ENCODE assay signal across 8 cellular contexts in the genomic region with DNA sequence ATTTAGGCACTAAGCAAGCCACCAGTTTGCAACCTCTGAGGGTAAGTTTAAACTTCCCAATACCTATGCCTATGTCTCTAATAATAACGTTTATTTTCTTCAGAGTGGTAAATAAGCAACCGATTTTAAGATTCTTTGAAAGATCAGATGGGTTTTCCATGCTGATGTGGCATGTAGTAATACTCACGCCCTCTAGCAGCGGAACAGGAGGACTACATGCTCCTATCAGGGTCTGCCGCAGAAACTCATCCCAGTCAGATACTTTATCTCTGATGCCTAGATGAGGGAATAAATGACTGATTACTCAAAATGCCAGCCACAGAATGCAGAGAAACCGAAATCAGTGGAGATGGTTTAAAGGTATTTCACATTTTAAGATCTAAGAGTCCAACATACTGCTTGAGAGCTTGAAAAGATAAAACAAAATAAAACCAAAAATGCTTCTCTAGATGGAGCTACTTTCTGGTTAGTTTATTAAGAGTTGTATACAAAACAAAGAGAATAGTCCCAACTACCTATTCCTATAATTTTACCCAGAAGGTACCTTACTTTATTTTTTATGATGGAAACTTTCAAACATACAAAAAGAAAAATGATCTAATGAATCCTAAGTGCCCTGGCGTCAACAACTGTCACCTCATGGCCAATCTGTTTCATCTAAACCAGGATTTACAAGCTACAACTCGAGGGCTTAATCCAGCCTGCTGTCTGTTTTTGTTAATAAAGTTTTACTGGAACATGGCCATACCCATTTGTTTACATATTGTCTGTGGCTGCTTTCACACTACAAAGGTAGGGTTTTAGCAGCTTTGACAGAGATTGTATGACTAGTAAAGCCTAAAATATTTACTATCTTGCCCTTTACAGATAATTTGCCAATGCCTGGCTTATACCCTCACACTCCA. TPM values are rescaled to one million over a fixed set of nuclear protein-coding genes. Genes with fewer than 3 reads are reported as not detected.
DNase-seq lines count a peak whose midpoint lies in the region; ATAC-seq and TF ChIP-seq lines count a peak whose summit lies in the region.

No MANE protein-coding gene starts in this region.

- H3K36me3 Mint-ChIP-seq in activated CD8-positive, alpha-beta memory T cell treated with anti-CD3 and anti-CD28 coated beads, Interleukin-2, amount 10 ng/mL, durations not matched to agents 7 days and 5 days = peaks cover 5% of the 10 kb centered on the region
- no peaks in the 10 kb centered on the region for H3K36me3 Mint-ChIP-seq in endothelial cell (ENCODE audit: low read depth, unreplicated experiment)

- no peak overlapping the region for H3K4me2 ChIP-seq in HCT116 (ENCODE audit: low read length)

- CTCF ChIA-PET in HCT116 (lab: Charles Lee) = interaction anchor here (0.7 to 1.2 kb wide), 5 partner anchors 8 to 135 kb away, joined by 3 read pairs; no protein-coding TSS in a partner anchor
- CTCF ChIA-PET in activated CD8-positive, alpha-beta memory T cell treated with anti-CD3 and anti-CD28 coated beads, Interleukin-2, amount 10 ng/mL, durations not matched to agents 7 days and 5 days (lab: Charles Lee) = interaction anchor here (0.6 to 2.4 kb wide), 14 partner anchors 8 to 258 kb away, joined by 3 to 10 read pairs (median 3); no protein-coding TSS in a partner anchor

- H3K79me2 ChIP-seq in HCT116 (ENCODE audit: insufficient read depth, low read length) = no peaks in the 10 kb centered on the region

- H3K4me1 ChIP-seq in HCT116 (ENCODE audit: control insufficient read depth in 1 of 2, insufficient read depth in 2 of 2, low read length in 2 of 2) = no peaks in the 10 kb centered on the region

- H3K4me3 Mint-ChIP-seq in activated CD8-positive, alpha-beta memory T cell treated with anti-CD3 and anti-CD28 coated beads, Interleukin-2, amount 10 ng/mL, durations not matched to agents 7 days and 5 days = no peak overlapping the region
- H3K4me3 Mint-ChIP-seq in endothelial cell (ENCODE audit: unreplicated experiment) = no peak overlapping the region

- POLR2A ChIA-PET in HCT116 (lab: Charles Lee) = no interaction called here

- H3K4me3 ChIP-seq in HCT116 (replicated peaks in 1 of 2; ENCODE audit: low read depth in 1 of 2, low read length in 2 of 2) = no peak overlapping the region

- BruUV-seq in HCT116 (replicated peaks; lab: Mats Ljungman, UMichigan) = no TSS peak

- H3K27ac ChIP-seq in HCT116 (ENCODE audit: low read depth, low read length) = no peak overlapping the region

- TF ChIP-seq CTCF in HCT116 (IDR thresholded peaks at IDR 0.05 in 2 of 3, conservative IDR thresholded peaks at IDR 0.05 in 1 of 3; ENCODE audit: borderline replicate concordance in 1 of 3, insufficient read depth in 1 of 3, low read depth in 2 of 3, low read length in 2 of 3) (peak; percentile 53 to 78 (median 76); a peak in 5 of 6 replicates), endothelial cell (IDR thresholded peaks at IDR 0.05; ENCODE audit: unreplicated experiment) (peak; percentile 51)

- intact Hi-C loops in HCT116 (cut with micrococcal nuclease) = loop anchor here (5.0 to 10.0 kb wide), 2 partner anchors 140 to 193 kb away; no protein-coding TSS in a partner anchor

- peak; percentile 52 for TF ChIP-seq RAD21 in HCT116 (IDR thresholded peaks at IDR 0.05; ENCODE audit: low read depth)

- no peaks in the 10 kb centered on the region for H3K27me3 ChIP-seq in HCT116 (ENCODE audit: insufficient read depth, low read length)

- H3K9ac ChIP-seq in HCT116 (ENCODE audit: low read length) = no peak overlapping the region

- no peaks in the 10 kb centered on the region for H3K9me2 ChIP-seq in HCT116 (ENCODE audit: insufficient read depth)

- DNase-seq in DMS 273 (lab: John Stamatoyannopoulos, UW; ENCODE audit: unreplicated experiment) = peak; percentile 65
- peak; percentile 23 for DNase-seq in HCT116 (ENCODE audit: low read depth, low spot score)
- peak; percentile 50 for DNase-seq in NCI-H69 (lab: John Stamatoyannopoulos, UW)
- peak; percentile 74 for DNase-seq in activated CD8-positive, alpha-beta memory T cell treated with anti-CD3 and anti-CD28 coated beads, Interleukin-2, amount 10 ng/mL, durations not matched to agents 7 days and 5 days
- peak; percentile 39 for DNase-seq in endothelial cell (ENCODE audit: low spot score)
- DNase-seq in mucosa of gallbladder (ENCODE audit: low spot score) = peak; percentile 32
- DNase-seq in stimulated activated CD8-positive, alpha-beta memory T cell treated with anti-CD3 and anti-CD28 coated beads, Interleukin-7, amount 100 ng/mL, for 4 hours (ENCODE audit: low read depth in 2 of 2) = peak; percentile 23 to 38

- no peak for TF ChIP-seq POLR2A in HCT116 (IDR thresholded peaks at IDR 0.05; ENCODE audit: borderline replicate concordance, extremely low read depth, insufficient read depth, insufficient read length)

- H3K9me3 Mint-ChIP-seq in activated CD8-positive, alpha-beta memory T cell treated with anti-CD3 and anti-CD28 coated beads, Interleukin-2, amount 10 ng/mL, durations not matched to agents 7 days and 5 days (ENCODE audit: low read depth) = no peaks in the 10 kb centered on the region
- no peaks in the 10 kb centered on the region for H3K9me3 Mint-ChIP-seq in endothelial cell (ENCODE audit: unreplicated experiment)

- no peak overlapping the region for H2AFZ ChIP-seq in HCT116 (ENCODE audit: low read depth, low read length, poor library complexity, severe bottlenecking)

- H4K20me1 ChIP-seq in HCT116 (ENCODE audit: insufficient read depth) = peaks cover 8% of the 10 kb centered on the region; the same call in 1 of the 2 replicates

- no peaks in the 10 kb centered on the region; a peak in 1 of 4 replicates for H3K36me3 ChIP-seq in HCT116 (ENCODE audit: control insufficient read depth in 1 of 2, insufficient read depth in 2 of 2, low read length in 2 of 2)

- peak overlapping the region; percentile 3 for H3K27ac Mint-ChIP-seq in activated CD8-positive, alpha-beta memory T cell treated with anti-CD3 and anti-CD28 coated beads, Interleukin-2, amount 10 ng/mL, durations not matched to agents 7 days and 5 days
- H3K27ac Mint-ChIP-seq in endothelial cell (ENCODE audit: unreplicated experiment) = no peak overlapping the region

- ATAC-seq in HCT116 (peak; percentile 98), HG03565 (IDR thresholded peaks at IDR 0.05; ENCODE audit: unreplicated experiment) (no peak)
- peak; percentile 96 for ATAC-seq in activated CD8-positive, alpha-beta memory T cell treated with anti-CD3 and anti-CD28 coated beads, Interleukin-2, amount 10 ng/mL, durations not matched to agents 7 days and 5 days

- RAD21 ChIA-PET in HCT116 (lab: Charles Lee; ENCODE audit: low non-redundant PET in 1 of 2, low total read pairs in 2 of 2, uncharacterized antibody in 2 of 2, unreplicated experiment in 2 of 2) = no interaction called here

- peaks cover 7% of the 10 kb centered on the region for H3K4me1 Mint-ChIP-seq in activated CD8-positive, alpha-beta memory T cell treated with anti-CD3 and anti-CD28 coated beads, Interleukin-2, amount 10 ng/mL, durations not matched to agents 7 days and 5 days
- H3K4me1 Mint-ChIP-seq in endothelial cell (ENCODE audit: unreplicated experiment) = no peaks in the 10 kb centered on the region

- no peaks in the 10 kb centered on the region for H3K9me3 ChIP-seq in HCT116 (ENCODE audit: control insufficient read depth in 1 of 2, insufficient read depth in 1 of 2, low read depth in 1 of 2, low read length in 2 of 2)

- no peaks in the 10 kb centered on the region for H3K27me3 Mint-ChIP-seq in activated CD8-positive, alpha-beta memory T cell treated with anti-CD3 and anti-CD28 coated beads, Interleukin-2, amount 10 ng/mL, durations not matched to agents 7 days and 5 days
- H3K27me3 Mint-ChIP-seq in endothelial cell (ENCODE audit: unreplicated experiment) = no peaks in the 10 kb centered on the region

TF ChIP-seq in HCT116, 20 proteins besides CTCF, POLR2A, EP300 and RAD21:
- TF ChIP-seq SP1 (IDR thresholded peaks at IDR 0.05; ENCODE audit: low read depth) = no peak
- TF ChIP-seq YY1 (IDR thresholded peaks at IDR 0.05; ENCODE audit: extremely low read depth, insufficient replicate concordance, low read depth, low read length) = no peak
- no peak for TF ChIP-seq EZH2 (IDR thresholded peaks at IDR 0.05)

RNA-seq across cellular contexts. Expression of a gene that starts 37.5 kb away (rescaled TPM):
- 20.2 TPM for total RNA-seq in HCT116 (2021; ENCODE audit: unreplicated experiment)
- polyA plus RNA-seq in HCT116 (2012) = 8.8 and 10.3 TPM in 2 replicates
- total RNA-seq in activated CD8-positive, alpha-beta memory T cell treated with anti-CD3 and anti-CD28 coated beads, Interleukin-2, amount 10 ng/mL, durations not matched to agents 7 days and 5 days = 10 to 100 TPM; 43.3 to 47.8 TPM
- total RNA-seq in endothelial cell (ENCODE audit: unreplicated experiment) = 24.5 TPM
- total RNA-seq in mucosa of gallbladder = 25.3 TPM

Comparison
In these comparisons a context has a peak if more than half of its experiments do, and no peak if none do; other contexts are left out.
1. DNase-seq: peak in every context shown above with its lines; median percentile 74 in activated CD8-positive, alpha-beta memory T cell treated with anti-CD3 and anti-CD28 coated beads, Interleukin-2, amount 10 ng/mL, durations not matched to agents 7 days and 5 days; 65 in DMS 273; 50 in NCI-H69; 39 in endothelial cell; 32 in mucosa of gallbladder; 30 in stimulated activated CD8-positive, alpha-beta memory T cell treated with anti-CD3 and anti-CD28 coated beads, Interleukin-7, amount 100 ng/mL, for 4 hours; 23 in HCT116.